In the genomic region with DNA sequence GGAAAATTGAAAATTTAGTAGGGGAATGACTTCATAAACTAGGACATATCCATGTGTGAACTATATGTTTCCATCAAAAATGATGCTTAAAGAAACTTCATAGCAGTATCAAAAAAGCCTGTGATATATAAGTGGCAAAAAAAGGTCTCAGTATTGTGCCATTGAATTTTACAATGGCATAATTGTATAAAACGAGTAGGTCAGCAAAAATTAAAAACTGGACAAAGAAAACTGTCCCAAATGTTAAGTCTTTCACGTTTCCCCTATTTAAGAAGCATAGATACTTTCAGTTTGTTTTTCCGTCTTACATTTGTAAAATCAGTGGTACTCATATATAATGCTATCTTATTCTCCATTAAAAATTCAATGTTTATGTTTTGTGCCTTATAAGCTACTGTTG, we compare ENCODE assay signal across 23 cellular contexts. TPM values are rescaled to one million over a fixed set of nuclear protein-coding genes. Genes with fewer than 3 reads are reported as not detected.
DNase-seq lines count a peak whose midpoint lies in the region; ATAC-seq, FAIRE-seq and TF ChIP-seq lines count a peak whose summit lies in the region.
"Had no signal": no experiment of that assay in that cellular context is flagged by ENCODE, and none has a peak within 500 bp of the region (broad histone marks: within the 10 kb centered on the region; RNA-seq: fewer than 3 reads in every experiment).

No MANE protein-coding gene starts in this region.

- no peak for ATAC-seq in HepG2
- ATAC-seq in right lobe of liver, result no peak
- ATAC-seq in pancreas, result no peak
- ATAC-seq in sciatic nerve, result no peak
- ATAC-seq: Panc1; stimulated activated naive B cell treated with anti-CD40 and anti-IgM and Interleukin-4, amounts not matched to agents 10 μg/mL and 1 μg/mL and 100 μg/mL, for 72 hours; T-helper 17 cell had no signal

- H3K9ac ChIP-seq in HepG2 (ENCODE audit: insufficient read depth, low read depth, low read length), result no peak overlapping the region

- no TSS peak for BruUV-seq in HepG2 (replicated peaks; lab: Mats Ljungman, UMichigan)

- TF ChIP-seq RAD21 in HepG2 (CRISPR knock-in tag; IDR thresholded peaks at IDR 0.05), result no peak

- H4K20me1 ChIP-seq in HepG2 (ENCODE audit: insufficient read depth, low read length), result no peaks in the 10 kb centered on the region

- intact Hi-C loops in HepG2 (cut with micrococcal nuclease; ENCODE audit: unreplicated experiment) (loop anchor here (5.0 kb wide), 1 partner anchor 45 kb away; a partner anchor contains a TSS), right lobe of liver (cut with DNase I) (no loop called here), pancreas (cut with DNase I) (no loop called here), sciatic nerve (cut with DNase I) (no loop called here)

- no peak for DNase-seq in HepG2 (ENCODE audit: low spot score)
- no peak for DNase-seq in right lobe of liver
- DNase-seq in pancreas, result no peak
- DNase-seq in dermis blood vessel endothelial cell, result no peak
- DNase-seq in sciatic nerve (ENCODE audit: low spot score), result no peak
- DNase-seq in DMS153 treated with DMSO at 0.1 percent for 48 hours (lab: John Stamatoyannopoulos, UW; ENCODE audit: unreplicated experiment), result no peak
- DNase-seq in RCC 7860 (ENCODE audit: low spot score), result no peak
- DNase-seq: activated CD4-positive, alpha-beta T cell treated with anti-CD3 and anti-CD28 coated beads for 4 hours; DMS 273 treated with DMSO at 0.1 percent for 48 hours; glutamatergic neuron; GOT3; NCI-H1092 treated with DMSO at 0.1 percent for 48 hours; NCI-H2029 treated with DMSO at 0.1 percent for 48 hours; NCI-H446; small intestine; stimulated activated CD4-positive, alpha-beta T cell treated with anti-CD3 and anti-CD28 coated beads, Interleukin-2, amount 100 ng/mL, for 48 hours; stimulated activated naive B cell treated with anti-CD40 and anti-IgM and Interleukin-4, amounts not matched to agents 10 μg/mL and 1 μg/mL and 100 μg/mL, for 72 hours; T-helper 17 cell had no signal

- H3K4me1 ChIP-seq in HepG2 (ENCODE audit: insufficient read depth, low read length) (peaks cover 28% of the 10 kb centered on the region), right lobe of liver (peaks cover 0 to 14% (median 0%) of the 10 kb centered on the region in 4 donors), ectodermal cell (ENCODE audit: control insufficient read depth, insufficient read depth, low read length) (peaks cover 20% of the 10 kb centered on the region), pancreas (peaks cover 5 to 16% (median 15%) of the 10 kb centered on the region in 3 donors)
- H3K4me1 ChIP-seq: prostate gland had no signal

- no peaks in the 10 kb centered on the region for H3K36me3 ChIP-seq in HepG2 (replicated peaks in 1 of 2; ENCODE audit: control insufficient read depth in 1 of 2, insufficient read depth in 2 of 2, low read length in 2 of 2)
- no peaks in the 10 kb centered on the region for H3K36me3 ChIP-seq in right lobe of liver
- peaks cover 7% of the 10 kb centered on the region for H3K36me3 ChIP-seq in ectodermal cell (ENCODE audit: control insufficient read depth, insufficient read depth, low read length)
- H3K36me3 ChIP-seq in pancreas, result no peaks in the 10 kb centered on the region
- H3K36me3 ChIP-seq: prostate gland had no signal

- 80% methylated on average over 3 of the region's 3 CpGs for WGBS in HepG2 (ENCODE audit: low lambda C conversion rate)
- 29% methylated on average over 3 of the region's 3 CpGs for WGBS in right lobe of liver (ENCODE audit: insufficient coverage, low coverage, low lambda C conversion rate, missing lambda C conversion rate)
- WGBS in ectodermal cell, 2 experiments, result 84 to 89% methylated on average over 2 of the region's 3 CpGs
- WGBS in pancreas, 2 donors, result 49 to 63% methylated on average over 3 of the region's 3 CpGs

- H2AFZ ChIP-seq in HepG2 (ENCODE audit: low read length), result no peak overlapping the region

- H3K79me2 ChIP-seq in HepG2 (ENCODE audit: insufficient read depth, low read length), result no peaks in the 10 kb centered on the region

- no peaks in the 10 kb centered on the region for H3K27me3 ChIP-seq in HepG2 (ENCODE audit: control insufficient read depth in 1 of 2, insufficient read depth in 2 of 2, low read length in 2 of 2)
- no peaks in the 10 kb centered on the region for H3K27me3 ChIP-seq in right lobe of liver
- H3K27me3 ChIP-seq in ectodermal cell (ENCODE audit: control insufficient read depth, insufficient read depth, low read length, poor library complexity, severe bottlenecking), result no peaks in the 10 kb centered on the region
- no peaks in the 10 kb centered on the region for H3K27me3 ChIP-seq in pancreas

- H3K4me2 ChIP-seq in HepG2 (ENCODE audit: low read depth, low read length), result no peak overlapping the region

- H3K4me3 ChIP-seq in HepG2 (replicated peaks in 1 of 3; ENCODE audit: insufficient read depth in 1 of 3, low read depth in 2 of 3, low read length in 3 of 3) (no peak overlapping the region), right lobe of liver (no peak overlapping the region), ectodermal cell (ENCODE audit: insufficient read depth, low read depth, low read length) (no peak overlapping the region), pancreas (no peak overlapping the region)
- H3K4me3 ChIP-seq: prostate gland had no signal

- in situ Hi-C loops in HepG2 (cut with HindIII; ENCODE audit: extremely low pct_ligation_motif_present, low pct_unique_long_range_greater_than_20kb), result no loop called here

- POLR2A ChIA-PET in HepG2 (lab: Yijun Ruan, JAX), result interaction anchor here (1.2 kb wide), 1 partner anchor 20 kb away, joined by 3 read pairs; no protein-coding TSS in a partner anchor

- TF ChIP-seq CTCF in HepG2 (CRISPR knock-in tag; IDR thresholded peaks at IDR 0.05) (no peak), right lobe of liver (IDR thresholded peaks at IDR 0.05) (no peak), pancreas (IDR thresholded peaks at IDR 0.05) (no peak)

- TF ChIP-seq POLR2A in HepG2 (IDR thresholded peaks at IDR 0.05; ENCODE audit: insufficient read depth in 1 of 2, low read depth in 2 of 2, low read length in 2 of 2) (no peak), right lobe of liver (IDR thresholded peaks at IDR 0.05) (no peak)

- CTCF ChIA-PET in HepG2 (lab: Yijun Ruan, JAX; ENCODE audit: low intra/inter-chr PET ratio, low total read pairs), result no interaction called here

- H3K9me3 ChIP-seq in HepG2 (ENCODE audit: low read length), result 0 out of 2 replicates have a peak, but pooled peaks cover 4% of the 10 kb centered on the region
- no peaks in the 10 kb centered on the region for H3K9me3 ChIP-seq in right lobe of liver
- H3K9me3 ChIP-seq in ectodermal cell (ENCODE audit: control insufficient read depth, low read length), result no peaks in the 10 kb centered on the region
- H3K9me3 ChIP-seq in pancreas, result no peaks in the 10 kb centered on the region
- H3K9me3 ChIP-seq: prostate gland had no signal

- H3K27ac ChIP-seq in HepG2 (ENCODE audit: extremely low read length, insufficient read depth, low read length), result no peak overlapping the region
- peak overlapping the region in 1 of 3 donors; percentile 79 for H3K27ac ChIP-seq in right lobe of liver
- H3K27ac ChIP-seq in ectodermal cell (ENCODE audit: insufficient read depth, low read depth, low read length, poor library complexity, severe bottlenecking), result peak overlapping the region; percentile 84
- no peak overlapping the region for H3K27ac ChIP-seq in pancreas
- H3K27ac ChIP-seq: prostate gland had no signal

- TF ChIP-seq EP300 in HepG2 (IDR thresholded peaks at IDR 0.05; ENCODE audit: low read depth in 2 of 2, low read length in 2 of 2), result no peak
- TF ChIP-seq EP300 in HepG2 (CRISPR knock-in tag; IDR thresholded peaks at IDR 0.05; ENCODE audit: borderline replicate concordance), result no peak

- FAIRE-seq in HepG2 (lab: Jason Lieb, UNC) (no peak), pancreas (lab: Jason Lieb, UNC) (peak; percentile 5), RCC 7860 (lab: Jason Lieb, UNC) (no peak)
- FAIRE-seq: endometrium, HTR-8/SVneo, small intestine had no signal

TF ChIP-seq in HepG2, 621 proteins besides CTCF, POLR2A, EP300 and RAD21 (continues in another document):
- peak; percentile 82 to 93 for TF ChIP-seq MAFK (conservative IDR thresholded peaks at IDR 0.05 in 1 of 2, IDR thresholded peaks at IDR 0.05 in 1 of 2; ENCODE audit: low read length in 2 of 2)

RNA-seq across cellular contexts. Expression of a gene that starts 43.2 kb away (rescaled TPM):
- total RNA-seq in HepG2 (2016; rRNA removed; fragmentation: Illumina TruSeq; extraction: Trizol), result 7.6 and 9.2 TPM in 2 replicates
- total RNA-seq in HepG2 (2016; cell fraction: cytosol; rRNA removed; fragmentation: Illumina TruSeq; extraction: Trizol; ENCODE audit: low read depth), result 1.1 and 1.4 TPM in 2 replicates
- 6.9 and 9.0 TPM in 2 replicates for total RNA-seq in HepG2 (2016; cell fraction: insoluble cytoplasmic fraction; rRNA removed; fragmentation: Illumina TruSeq; extraction: Trizol)
- 5.0 and 5.5 TPM in 2 replicates for total RNA-seq in HepG2 (2016; cell fraction: membrane; rRNA removed; fragmentation: Illumina TruSeq; extraction: Trizol)
- 6.7 and 7.5 TPM in 2 replicates for total RNA-seq in HepG2 (2016; cell fraction: nucleus; rRNA removed; fragmentation: Illumina TruSeq; extraction: Trizol)
- 4.9 TPM in 2 replicates for polyA plus RNA-seq in HepG2 (2011; rRNA removed)
- 5.2 and 6.2 TPM in 2 replicates for polyA plus RNA-seq in HepG2 (2011; cell fraction: cytosol; rRNA removed)
- 3.8 and 4.7 TPM in 2 replicates for polyA plus RNA-seq in HepG2 (2011; cell fraction: nucleus; rRNA removed)
- polyA plus RNA-seq in HepG2 (2012), result 4.1 and 4.3 TPM in 2 replicates
- 0.52 and 0.54 TPM in 2 replicates for polyA plus RNA-seq in HepG2 (2016; cell fraction: cytosol; fragmentation: Illumina TruSeq; extraction: Trizol; ENCODE audit: low read depth)
- polyA plus RNA-seq in HepG2 (2016; cell fraction: insoluble cytoplasmic fraction; fragmentation: Illumina TruSeq; extraction: Trizol; ENCODE audit: low read depth), result 7.3 and 7.9 TPM in 2 replicates
- polyA plus RNA-seq in HepG2 (2016; cell fraction: membrane; fragmentation: Illumina TruSeq; extraction: Trizol; ENCODE audit: low read depth), result 2.1 and 2.2 TPM in 2 replicates
- 6.1 and 6.2 TPM in 2 replicates for polyA plus RNA-seq in HepG2 (2016; cell fraction: nucleus; fragmentation: Illumina TruSeq; extraction: Trizol; ENCODE audit: insufficient read depth, low read depth)
- 25.7 and 28.2 TPM in 2 replicates for polyA minus RNA-seq in HepG2 (2011; rRNA and poly(A)+ RNA removed; ENCODE audit: low replicate concordance)
- polyA minus RNA-seq in HepG2 (2011; cell fraction: cytosol; rRNA and poly(A)+ RNA removed), result 10.6 and 10.9 TPM in 2 replicates
- 12.4 and 17.7 TPM in 2 replicates for polyA minus RNA-seq in HepG2 (2011; cell fraction: nucleus; rRNA and poly(A)+ RNA removed)
- total RNA-seq in right lobe of liver, result 10 to 100 TPM in 1 of 6 experiments, 1 to 10 TPM in 5; 1.8 to 11.3 (median 4.7) TPM
- polyA plus RNA-seq in ectodermal cell (2013, experiment 1 of 4), result 25.3 TPM
- 37.3 TPM for polyA plus RNA-seq in ectodermal cell (2013, experiment 2 of 4)
- 21.4 TPM for polyA plus RNA-seq in ectodermal cell (2013, experiment 3 of 4)
- 27.2 TPM for polyA plus RNA-seq in ectodermal cell (2013, experiment 4 of 4)
- total RNA-seq in pancreas, result 10 to 100 TPM in 2 of 6 donors, 1 to 10 TPM in 4; 5.9 to 14.2 (median 8.3) TPM
- polyA plus RNA-seq in pancreas, result 1 to 10 TPM; 1.7 to 3.1 TPM
- total RNA-seq in dermis blood vessel endothelial cell, result 6.4 and 8.5 TPM in 2 replicates
- 21.9 TPM for total RNA-seq in sciatic nerve
